Comparison of ENCODE assay signal across 1 cellular context in genomic region chr15:39127151-39127815, GRCh38.
TF ChIP-seq lines count a peak whose summit lies in the region.

No MANE protein-coding gene starts in this region.

TF ChIP-seq in H1, 55 proteins besides CTCF, POLR2A, EP300 and RAD21 (continued from another document):
- TF ChIP-seq RBBP5 (IDR thresholded peaks at IDR 0.05; ENCODE audit: borderline replicate concordance, low read depth, low read length) (no peak), FOSL1 (IDR thresholded peaks at IDR 0.05; ENCODE audit: insufficient read depth, low read depth, low read length) (no peak), SP4 (IDR thresholded peaks at IDR 0.05; ENCODE audit: low read length) (no peak), BACH1 (IDR thresholded peaks at IDR 0.05; ENCODE audit: low read length) (no peak)
TF ChIP-seq in H1: peak in this region for 0.
